ENCODE assay signal across 13 cellular contexts in the genomic region with DNA sequence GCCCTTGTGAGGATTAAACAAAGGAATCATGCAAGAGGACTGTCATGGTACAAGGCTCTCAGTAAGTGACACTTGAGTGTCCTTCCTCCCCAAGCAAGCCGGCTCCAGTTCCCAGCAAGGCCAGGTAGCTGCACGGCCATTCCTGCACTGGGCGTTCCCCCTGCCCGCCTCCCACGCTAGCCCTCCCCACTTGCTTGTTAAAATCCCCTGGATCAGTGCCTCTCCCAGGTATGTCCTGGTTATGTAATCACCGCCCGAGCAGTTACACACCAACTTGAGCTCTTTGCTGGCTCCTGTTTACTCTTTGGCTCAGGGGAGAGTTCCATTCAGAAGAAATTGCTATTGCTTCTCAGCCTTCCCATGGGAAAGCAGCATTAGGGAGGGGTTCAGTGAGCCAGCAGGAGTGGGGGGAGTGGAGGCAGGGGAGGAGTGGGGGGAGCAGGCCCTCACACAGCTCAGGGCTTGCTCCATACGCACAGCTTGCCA. TPM values are rescaled to one million over a fixed set of nuclear protein-coding genes. Genes with fewer than 3 reads are reported as not detected.
DNase-seq lines count a peak whose midpoint lies in the region; ATAC-seq and TF ChIP-seq lines count a peak whose summit lies in the region.
"Had no signal": no experiment of that assay in that cellular context is flagged by ENCODE, and none has a peak within 500 bp of the region (broad histone marks: within the 10 kb centered on the region; RNA-seq: fewer than 3 reads in every experiment).

No MANE protein-coding gene starts in this region.

- ATAC-seq in PC-3 = peak; percentile 76
- ATAC-seq in GM21515 (IDR thresholded peaks at IDR 0.05; ENCODE audit: unreplicated experiment) = no peak

- no peak overlapping the region for H2AFZ ChIP-seq in PC-3 (ENCODE audit: low read length)

- H3K4me1 ChIP-seq in HEK293 (ENCODE audit: control insufficient read depth, insufficient read depth, low read length) = no peaks in the 10 kb centered on the region
- H3K4me1 ChIP-seq in PC-3 (ENCODE audit: insufficient read depth, low read length) = peaks cover 46% of the 10 kb centered on the region
- H3K4me1 ChIP-seq in adrenal gland (replicated peaks in 1 of 2) = no peaks in the 10 kb centered on the region

- H3F3A ChIP-seq in PC-3 (ENCODE audit: low read length, unreplicated experiment) = no peaks in the 10 kb centered on the region

- H3K27ac ChIP-seq in HEK293 (ENCODE audit: extremely low read depth, low read depth, low read length) (no peak overlapping the region), PC-3 (ENCODE audit: low read length) (peak overlapping the region; percentile 91), adrenal gland (no peak overlapping the region), caudate nucleus (ENCODE audit: low read depth, low read length) (no peak overlapping the region)
- H3K27ac ChIP-seq: BLaER1 treated with 17β-estradiol and CSF1 and Interleukin-3, amounts not matched to agents 10 nM and 100 nM had no signal

- H3K9me3 ChIP-seq in HEK293 (ENCODE audit: control insufficient read depth, insufficient read depth, low read depth, low read length) (no peaks in the 10 kb centered on the region), PC-3 (ENCODE audit: low read length) (no peaks in the 10 kb centered on the region), adrenal gland (replicated peaks in 1 of 3) (no peaks in the 10 kb centered on the region)
- H3K9me3 ChIP-seq: BLaER1 treated with 17β-estradiol and CSF1 and Interleukin-3, amounts not matched to agents 10 nM and 100 nM had no signal

- no peaks in the 10 kb centered on the region for H4K20me1 ChIP-seq in PC-3 (ENCODE audit: low read length)
- H4K20me1 ChIP-seq: BLaER1 treated with 17β-estradiol and CSF1 and Interleukin-3, amounts not matched to agents 10 nM and 100 nM had no signal

- BruUV-seq in PC-3 (replicated peaks; lab: Mats Ljungman, UMichigan) = no TSS peak

- CTCF ChIA-PET in HEK293 (lab: Yijun Ruan, JAX) = interaction anchor here (0.6 to 1.3 kb wide), 2 partner anchors 18 to 724 kb away, joined by 3 to 4 read pairs; no protein-coding TSS in a partner anchor
- CTCF ChIA-PET in PC-3 (lab: Charles Lee) = interaction anchor here (0.5 to 1.0 kb wide), 4 partner anchors 18 to 400 kb away, joined by 3 to 6 read pairs (median 4); no protein-coding TSS in a partner anchor

- 69 to 82% (median 77%) methylated on average over 8 of the region's 8 CpGs for WGBS in adrenal gland, 4 donors

- POLR2A ChIA-PET in HEK293 (lab: Yijun Ruan, JAX) (interaction anchor here (0.8 to 1.0 kb wide), 3 partner anchors 22 to 367 kb away, joined by 4 to 16 read pairs (median 4); a partner anchor contains a TSS), PC-3 (lab: Charles Lee; ENCODE audit: unreplicated experiment) (interaction anchor here (0.5 to 0.8 kb wide), 5 partner anchors 20 to 400 kb away, joined by 3 to 8 read pairs (median 5); no protein-coding TSS in a partner anchor)

- H3K36me3 ChIP-seq in HEK293 (ENCODE audit: control insufficient read depth in 2 of 2, insufficient read depth in 1 of 2, low read length in 2 of 2) = no peaks in the 10 kb centered on the region
- H3K36me3 ChIP-seq in PC-3 (ENCODE audit: low read depth, low read length) = no peaks in the 10 kb centered on the region
- no peaks in the 10 kb centered on the region for H3K36me3 ChIP-seq in adrenal gland (replicated peaks in 1 of 2)
- H3K36me3 ChIP-seq: BLaER1 treated with 17β-estradiol and CSF1 and Interleukin-3, amounts not matched to agents 10 nM and 100 nM had no signal

- no peak overlapping the region for H3K4me3 ChIP-seq in HEK293 (ENCODE audit: low read depth, low read length)
- H3K4me3 ChIP-seq in PC-3 (ENCODE audit: low read length) = no peak overlapping the region
- no peak overlapping the region for H3K4me3 ChIP-seq in retinal pigment epithelial cell (ENCODE audit: low read length)
- H3K4me3 ChIP-seq in adrenal gland = no peak overlapping the region
- H3K4me3 ChIP-seq: BLaER1 treated with 17β-estradiol and CSF1 and Interleukin-3, amounts not matched to agents 10 nM and 100 nM had no signal

- TF ChIP-seq CTCF in HEK293 (tag by site-specific recombination; IDR thresholded peaks at IDR 0.05) (no peak), PC-3 (conservative IDR thresholded peaks at IDR 0.05; ENCODE audit: low read depth, low read length) (no peak), retinal pigment epithelial cell (conservative IDR thresholded peaks at IDR 0.05; ENCODE audit: low read depth, low read length) (no peak), adrenal gland (IDR thresholded peaks at IDR 0.05) (no peak)

- TF ChIP-seq POLR2A in adrenal gland (IDR thresholded peaks at IDR 0.05) = no peak

- H3K27me3 ChIP-seq in PC-3 (ENCODE audit: low read length) (no peaks in the 10 kb centered on the region), adrenal gland (no peaks in the 10 kb centered on the region)
- H3K27me3 ChIP-seq: BLaER1 treated with 17β-estradiol and CSF1 and Interleukin-3, amounts not matched to agents 10 nM and 100 nM had no signal

- no peaks in the 10 kb centered on the region for H3K79me2 ChIP-seq in PC-3 (ENCODE audit: low read length)

- intact Hi-C loops in PC-3 (cut with micrococcal nuclease) = no loop called here
- intact Hi-C loops in adrenal gland (cut with DNase I) = no loop called here

- DNase-seq in PC-3 (peak; percentile 96), iPS-NIHi11 (ENCODE audit: low spot score) (peak; percentile 57), retinal pigment epithelial cell (ENCODE audit: low read depth) (peak; percentile 66), EL (no peak), adrenal gland (no peak), caudate nucleus (lab: John Stamatoyannopoulos, UW) (no peak)
- DNase-seq: activated CD4-positive, alpha-beta T cell treated with anti-CD3 and anti-CD28 coated beads, Interleukin-2, amount 50 U/mL, for 4 hours; amniotic stem cell; NCI-H510A treated with DMSO at 0.1 percent for 48 hours had no signal

- peak overlapping the region; percentile 86 for H3K9ac ChIP-seq in PC-3 (ENCODE audit: low read length)
- H3K9ac ChIP-seq: BLaER1 treated with 17β-estradiol and CSF1 and Interleukin-3, amounts not matched to agents 10 nM and 100 nM had no signal

- peak overlapping the region; percentile 45 for H3K4me2 ChIP-seq in PC-3 (ENCODE audit: low read length)
- H3K4me2 ChIP-seq: BLaER1 treated with 17β-estradiol and CSF1 and Interleukin-3, amounts not matched to agents 10 nM and 100 nM had no signal

- peaks cover 5% of the 10 kb centered on the region; the same call in 1 of the 2 replicates for H3K9me2 ChIP-seq in PC-3 (replicated peaks; ENCODE audit: low read length)

TF ChIP-seq in HEK293, 187 proteins besides CTCF, POLR2A, EP300 and RAD21:
- peak; percentile 41; the same call in 1 of the 2 replicates for TF ChIP-seq ZNF341 (tag by site-specific recombination; IDR thresholded peaks at IDR 0.05; ENCODE audit: low read depth)
- TF ChIP-seq EGR2 (tag by site-specific recombination; IDR thresholded peaks at IDR 0.05; ENCODE audit: low read depth) = peak; percentile 10; the same call in 1 of the 2 replicates
- TF ChIP-seq, protein P1, sequence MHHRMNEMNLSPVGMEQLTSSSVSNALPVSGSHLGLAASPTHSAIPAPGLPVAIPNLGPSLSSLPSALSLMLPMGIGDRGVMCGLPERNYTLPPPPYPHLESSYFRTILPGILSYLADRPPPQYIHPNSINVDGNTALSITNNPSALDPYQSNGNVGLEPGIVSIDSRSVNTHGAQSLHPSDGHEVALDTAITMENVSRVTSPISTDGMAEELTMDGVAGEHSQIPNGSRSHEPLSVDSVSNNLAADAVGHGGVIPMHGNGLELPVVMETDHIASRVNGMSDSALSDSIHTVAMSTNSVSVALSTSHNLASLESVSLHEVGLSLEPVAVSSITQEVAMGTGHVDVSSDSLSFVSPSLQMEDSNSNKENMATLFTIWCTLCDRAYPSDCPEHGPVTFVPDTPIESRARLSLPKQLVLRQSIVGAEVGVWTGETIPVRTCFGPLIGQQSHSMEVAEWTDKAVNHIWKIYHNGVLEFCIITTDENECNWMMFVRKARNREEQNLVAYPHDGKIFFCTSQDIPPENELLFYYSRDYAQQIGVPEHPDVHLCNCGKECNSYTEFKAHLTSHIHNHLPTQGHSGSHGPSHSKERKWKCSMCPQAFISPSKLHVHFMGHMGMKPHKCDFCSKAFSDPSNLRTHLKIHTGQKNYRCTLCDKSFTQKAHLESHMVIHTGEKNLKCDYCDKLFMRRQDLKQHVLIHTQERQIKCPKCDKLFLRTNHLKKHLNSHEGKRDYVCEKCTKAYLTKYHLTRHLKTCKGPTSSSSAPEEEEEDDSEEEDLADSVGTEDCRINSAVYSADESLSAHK (tag by site-specific recombination; IDR thresholded peaks at IDR 0.05) = no peak
- peak; percentile 44 for TF ChIP-seq ZFHX2 (tag by site-specific recombination; conservative IDR thresholded peaks at IDR 0.05)
- TF ChIP-seq, protein P2, sequence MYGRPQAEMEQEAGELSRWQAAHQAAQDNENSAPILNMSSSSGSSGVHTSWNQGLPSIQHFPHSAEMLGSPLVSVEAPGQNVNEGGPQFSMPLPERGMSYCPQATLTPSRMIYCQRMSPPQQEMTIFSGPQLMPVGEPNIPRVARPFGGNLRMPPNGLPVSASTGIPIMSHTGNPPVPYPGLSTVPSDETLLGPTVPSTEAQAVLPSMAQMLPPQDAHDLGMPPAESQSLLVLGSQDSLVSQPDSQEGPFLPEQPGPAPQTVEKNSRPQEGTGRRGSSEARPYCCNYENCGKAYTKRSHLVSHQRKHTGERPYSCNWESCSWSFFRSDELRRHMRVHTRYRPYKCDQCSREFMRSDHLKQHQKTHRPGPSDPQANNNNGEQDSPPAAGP (tag by site-specific recombination; IDR thresholded peaks at IDR 0.05) = 0 out of 2 replicates have a peak, but pooled peaks have one; percentile 32
- TF ChIP-seq, protein P3, sequence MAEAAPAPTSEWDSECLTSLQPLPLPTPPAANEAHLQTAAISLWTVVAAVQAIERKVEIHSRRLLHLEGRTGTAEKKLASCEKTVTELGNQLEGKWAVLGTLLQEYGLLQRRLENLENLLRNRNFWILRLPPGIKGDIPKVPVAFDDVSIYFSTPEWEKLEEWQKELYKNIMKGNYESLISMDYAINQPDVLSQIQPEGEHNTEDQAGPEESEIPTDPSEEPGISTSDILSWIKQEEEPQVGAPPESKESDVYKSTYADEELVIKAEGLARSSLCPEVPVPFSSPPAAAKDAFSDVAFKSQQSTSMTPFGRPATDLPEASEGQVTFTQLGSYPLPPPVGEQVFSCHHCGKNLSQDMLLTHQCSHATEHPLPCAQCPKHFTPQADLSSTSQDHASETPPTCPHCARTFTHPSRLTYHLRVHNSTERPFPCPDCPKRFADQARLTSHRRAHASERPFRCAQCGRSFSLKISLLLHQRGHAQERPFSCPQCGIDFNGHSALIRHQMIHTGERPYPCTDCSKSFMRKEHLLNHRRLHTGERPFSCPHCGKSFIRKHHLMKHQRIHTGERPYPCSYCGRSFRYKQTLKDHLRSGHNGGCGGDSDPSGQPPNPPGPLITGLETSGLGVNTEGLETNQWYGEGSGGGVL (tag by site-specific recombination; IDR thresholded peaks at IDR 0.05) = peak; percentile 87
- TF ChIP-seq KLF9 (tag by site-specific recombination; IDR thresholded peaks at IDR 0.05; ENCODE audit: low read depth) = no peak
- peak; percentile 73 for TF ChIP-seq KLF1 (tag by site-specific recombination; IDR thresholded peaks at IDR 0.05)
TF ChIP-seq in HEK293: peak in this region for 6.

RNA-seq across cellular contexts. Expression of a gene that starts 19.4 kb away (rescaled TPM):
- 59.0 and 71.8 TPM in 2 replicates for total RNA-seq in PC-3 (2014; rRNA removed)
- 1 to 10 TPM in 1 of 8 donors, under 1 TPM in 4, not detected in 3; 0.14 to 1.6 (median 0.34) TPM for total RNA-seq in adrenal gland
- polyA plus RNA-seq in adrenal gland = under 1 TPM; 0.10 to 0.32 (median 0.22) TPM
- total RNA-seq: urinary bladder had no signal

Comparison
In these comparisons a context has a peak if more than half of its experiments do, and no peak if none do; other contexts are left out.
1. DNase-seq: peak in PC-3 (single experiment), iPS-NIHi11 (single experiment) and retinal pigment epithelial cell (single experiment); none in EL (single experiment), adrenal gland (0 of 7) and caudate nucleus (0 of 61).
2. RNA of a gene that starts 19.4 kb away (total RNA-seq): 59.0 to 71.8 TPM in PC-3; 0.14 to 1.6 TPM in adrenal gland; every median in the first group is over 10 times any median in the second.